ENCODE assay signal across 21 cellular contexts in genomic region chr14:81233615-81234014, GRCh38. TPM values are rescaled to one million over a fixed set of nuclear protein-coding genes. Genes with fewer than 3 reads are reported as not detected.
DNase-seq lines count a peak whose midpoint lies in the region; ATAC-seq and TF ChIP-seq lines count a peak whose summit lies in the region.
"Had no signal": no experiment of that assay in that cellular context is flagged by ENCODE, and none has a peak within 500 bp of the region (broad histone marks: within the 10 kb centered on the region; RNA-seq: fewer than 3 reads in every experiment).

No MANE protein-coding gene starts in this region.

- H4K20me1 ChIP-seq in GM23338 (replicated peaks; ENCODE audit: insufficient read depth) = no peaks in the 10 kb centered on the region
- H4K20me1 ChIP-seq: BLaER1 had no signal

- TF ChIP-seq CTCF in GM23338 (conservative IDR thresholded peaks at IDR 0.05; ENCODE audit: low read depth in 2 of 2) (no peak), WTC11 (IDR thresholded peaks at IDR 0.05) (no peak), nephron (IDR thresholded peaks at IDR 0.05; ENCODE audit: unreplicated experiment in 3 of 3) (no peak), colonic mucosa (IDR thresholded peaks at IDR 0.05) (no peak)

- H3K27ac Mint-ChIP-seq in GM23338 (no peak overlapping the region), WTC11 (no peak overlapping the region), nephron (peak overlapping the region in 2 of 3 experiments; percentile 65 to 85)
- H3K27ac Mint-ChIP-seq: CD14-positive monocyte; CD4-positive, alpha-beta memory T cell; CD4-positive, CD25-positive, alpha-beta regulatory T cell had no signal

- no peaks in the 10 kb centered on the region for H3K9me3 ChIP-seq in colonic mucosa
- H3K9me3 ChIP-seq: BE2C had no signal

- no peak overlapping the region for H3K4me2 ChIP-seq in GM23338
- H3K4me2 ChIP-seq: BLaER1 had no signal

- no peaks in the 10 kb centered on the region for H3K79me2 ChIP-seq in GM23338 (replicated peaks; ENCODE audit: insufficient read depth)

- H3K4me3 Mint-ChIP-seq in GM23338 (no peak overlapping the region), WTC11 (no peak overlapping the region), nephron (no peak overlapping the region)
- no peak overlapping the region for H3K4me3 Mint-ChIP-seq in activated T-cell treated with anti-CD3 and anti-CD28 coated beads, Interleukin-2, amount 50 U/mL, for 4 hours
- H3K4me3 Mint-ChIP-seq: CD14-positive monocyte; CD4-positive, alpha-beta memory T cell; CD4-positive, CD25-positive, alpha-beta regulatory T cell; CD8-positive, alpha-beta memory T cell had no signal

- no peaks in the 10 kb centered on the region for H3F3A ChIP-seq in GM23338 (replicated peaks; ENCODE audit: low read depth)

- H3K27ac ChIP-seq in GM23338 (ENCODE audit: low read depth) (no peak overlapping the region), colonic mucosa (no peak overlapping the region)
- H3K27ac ChIP-seq: BLaER1 had no signal

- CTCF ChIA-PET in WTC11 (lab: Charles Lee) = interaction anchor here (1.1 kb wide), 1 partner anchor 19 kb away, joined by 3 read pairs; no protein-coding TSS in a partner anchor

- H3K27me3 Mint-ChIP-seq in GM23338 (ENCODE audit: insufficient read depth, low read depth, poor library complexity) (no peaks in the 10 kb centered on the region), WTC11 (ENCODE audit: low read depth) (no peaks in the 10 kb centered on the region; the same call in none of the 2 replicates), nephron (ENCODE audit: low read depth) (no peaks in the 10 kb centered on the region)
- no peaks in the 10 kb centered on the region for H3K27me3 Mint-ChIP-seq in activated T-cell treated with anti-CD3 and anti-CD28 coated beads, Interleukin-2, amount 50 U/mL, for 4 hours (ENCODE audit: low read depth)
- H3K27me3 Mint-ChIP-seq: CD4-positive, alpha-beta memory T cell; CD8-positive, alpha-beta memory T cell had no signal

- H3K9me3 Mint-ChIP-seq in GM23338 (peaks cover 17% of the 10 kb centered on the region), WTC11 (peaks cover 37% of the 10 kb centered on the region), nephron (peaks cover 3% of the 10 kb centered on the region)
- H3K9me3 Mint-ChIP-seq in activated T-cell treated with anti-CD3 and anti-CD28 coated beads, Interleukin-2, amount 50 U/mL, for 4 hours = no peaks in the 10 kb centered on the region
- H3K9me3 Mint-ChIP-seq: CD4-positive, alpha-beta memory T cell; CD8-positive, alpha-beta memory T cell had no signal

- H3K4me1 Mint-ChIP-seq in GM23338 (peaks cover 7% of the 10 kb centered on the region; the same call in 2 of the 3 replicates), WTC11 (peaks cover 11% of the 10 kb centered on the region), nephron (peaks cover 7% of the 10 kb centered on the region)
- H3K4me1 Mint-ChIP-seq in activated T-cell treated with anti-CD3 and anti-CD28 coated beads, Interleukin-2, amount 50 U/mL, for 4 hours (ENCODE audit: low read depth) = peaks cover 3% of the 10 kb centered on the region
- H3K4me1 Mint-ChIP-seq: CD14-positive monocyte had no signal

- H3K4me3 ChIP-seq in GM23338 = no peak overlapping the region
- no peak overlapping the region for H3K4me3 ChIP-seq in colonic mucosa
- H3K4me3 ChIP-seq: BLaER1, GM12878 had no signal

- DNase-seq in GM23338 (ENCODE audit: low spot score) = peak; percentile 8
- no peak for DNase-seq in WTC11 (ENCODE audit: low spot score)
- no peak for DNase-seq in colonic mucosa
- DNase-seq in activated T-cell treated with anti-CD3 and anti-CD28 coated beads, Interleukin-2, amount 50 U/mL, for 4 hours = no peak
- DNase-seq: 8988T; BE2C; C1 segment of cervical spinal cord; CD4-positive, alpha-beta memory T cell; CD4-positive, CD25-positive, alpha-beta regulatory T cell; CD8-positive, alpha-beta memory T cell; COR-L47; DMS 273 treated with DMSO at 0.1 percent for 48 hours; DMS153; DMS53; DMS79; DND-41; GDM1 had no signal

- ATAC-seq in GM23338 (no peak), WTC11 (peak; percentile 57)
- ATAC-seq in activated T-cell treated with anti-CD3 and anti-CD28 coated beads, Interleukin-2, amount 50 U/mL, for 4 hours = no peak
- ATAC-seq: GM12878 had no signal

- POLR2A ChIA-PET in WTC11 (lab: Charles Lee) = interaction anchor here (1.2 kb wide), 1 partner anchor 15 kb away, joined by 3 read pairs; no protein-coding TSS in a partner anchor

- H3K9ac ChIP-seq in colonic mucosa (ENCODE audit: low read depth in 2 of 2, low read length in 2 of 2) = no peak overlapping the region
- H3K9ac ChIP-seq: BLaER1 had no signal

- H3K36me3 Mint-ChIP-seq in GM23338 (ENCODE audit: low read depth) (no peaks in the 10 kb centered on the region), WTC11 (peaks cover 6% of the 10 kb centered on the region), nephron (ENCODE audit: low read depth) (no peaks in the 10 kb centered on the region)
- no peaks in the 10 kb centered on the region for H3K36me3 Mint-ChIP-seq in activated T-cell treated with anti-CD3 and anti-CD28 coated beads, Interleukin-2, amount 50 U/mL, for 4 hours (ENCODE audit: insufficient read depth)
- H3K36me3 Mint-ChIP-seq: CD14-positive monocyte; CD4-positive, alpha-beta memory T cell; CD4-positive, CD25-positive, alpha-beta regulatory T cell; CD8-positive, alpha-beta memory T cell had no signal

- H3K9me2 ChIP-seq in GM23338 (ENCODE audit: insufficient read depth) = 0 out of 2 replicates have a peak, but pooled peaks cover 9% of the 10 kb centered on the region

- H2AFZ ChIP-seq in GM23338 = 0 out of 2 replicates have a peak overlapping the region, but pooled peaks have one; percentile 39

- peaks cover 4% of the 10 kb centered on the region for H3K4me1 ChIP-seq in GM23338 (ENCODE audit: insufficient read depth)
- no peaks in the 10 kb centered on the region for H3K4me1 ChIP-seq in colonic mucosa
- H3K4me1 ChIP-seq: BLaER1 had no signal

- H3K36me3 ChIP-seq in GM23338 (ENCODE audit: insufficient read depth) (no peaks in the 10 kb centered on the region), colonic mucosa (no peaks in the 10 kb centered on the region)
- H3K36me3 ChIP-seq: BE2C, BLaER1 had no signal

- intact Hi-C loops in colonic mucosa (cut with DNase I) = no loop called here

- H3K27me3 ChIP-seq in GM23338 (ENCODE audit: insufficient read depth) (no peaks in the 10 kb centered on the region), colonic mucosa (no peaks in the 10 kb centered on the region)
- H3K27me3 ChIP-seq: BE2C, BLaER1 had no signal

TF ChIP-seq in GM23338, 12 proteins besides CTCF, POLR2A, EP300 and RAD21:
- TF ChIP-seq JUNB (IDR thresholded peaks at IDR 0.05; ENCODE audit: unreplicated experiment) (no peak), ZNF331 (CRISPR knock-in tag; IDR thresholded peaks at IDR 0.05; ENCODE audit: low read depth) (peak; percentile 94)
TF ChIP-seq in GM23338: peak in this region for 1.

TF ChIP-seq in WTC11, 78 proteins besides CTCF, POLR2A, EP300 and RAD21 (continues in another document):
- TF ChIP-seq PRDM15 (CRISPR knock-in tag; IDR thresholded peaks at IDR 0.05) (no peak), ZNF425 (CRISPR knock-in tag; conservative IDR thresholded peaks at IDR 0.05) (no peak)

RNA-seq across cellular contexts. Expression of gene GTF2A1, which starts 12.9 kb away (rescaled TPM):
- total RNA-seq in GM23338 (2014; rRNA removed; shearing (Covaris generic)) = 38.3 and 50.6 TPM in 2 replicates
- polyA plus RNA-seq in GM23338 (2016; fragmentation: Nextera tagmentation; extraction: Ambion mirVana) = 12.0 and 12.1 TPM in 2 replicates
- total RNA-seq in WTC11 (2021) = 44.3 to 49.0 TPM (median 45.2 TPM) in 3 replicates
- total RNA-seq in colonic mucosa = 10 to 100 TPM; 21.6 to 26.6 TPM
- total RNA-seq in activated T-cell treated with anti-CD3 and anti-CD28 coated beads, Interleukin-2, amount 50 U/mL, for 4 hours = 10 to 100 TPM; 42.8 to 44.4 (median 43.4) TPM

Comparison
In these comparisons a context has a peak if more than half of its experiments do, and no peak if none do; other contexts are left out.
1. H3K27ac Mint-ChIP-seq: peak in nephron (2 of 3); none in GM23338 (single experiment) and WTC11 (single experiment).